Comparison of ENCODE assay signal across 1 cellular context in the genomic region with DNA sequence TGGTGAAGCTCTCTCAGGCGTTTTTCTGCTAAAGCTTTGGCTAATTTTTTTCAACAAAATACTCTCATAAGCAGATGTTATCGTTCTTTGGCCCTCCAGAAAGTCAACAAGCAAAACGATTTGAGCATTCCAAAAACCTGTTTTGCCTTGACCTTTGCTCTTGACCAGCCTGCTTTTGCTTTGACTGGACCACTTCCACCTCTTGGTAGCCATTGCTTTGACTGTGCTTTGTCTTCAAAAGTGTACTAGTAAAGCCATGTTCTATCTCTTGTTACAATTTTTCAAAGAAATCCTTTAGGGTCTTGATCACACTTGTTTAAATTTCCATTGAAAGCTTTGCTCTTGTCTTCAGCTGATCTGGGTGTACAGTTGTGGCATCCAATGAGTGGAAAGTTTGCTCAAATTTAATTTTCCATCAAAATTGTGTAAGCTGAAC.
TF ChIP-seq lines count a peak whose summit lies in the region.

No MANE protein-coding gene starts in this region.

TF ChIP-seq in IMR-90, 13 proteins besides CTCF, POLR2A, EP300 and RAD21:
- TF ChIP-seq MAFK (IDR thresholded peaks at IDR 0.05; ENCODE audit: low read depth, low read length), result no peak
- no peak for TF ChIP-seq MAZ (IDR thresholded peaks at IDR 0.05; ENCODE audit: borderline replicate concordance, low read depth, low read length)
- TF ChIP-seq BHLHE40 (IDR thresholded peaks at IDR 0.05; ENCODE audit: low read depth, low read length), result no peak
- TF ChIP-seq MXI1 (IDR thresholded peaks at IDR 0.05; ENCODE audit: borderline replicate concordance, low read depth, low read length), result no peak
- no peak for TF ChIP-seq RCOR1 (IDR thresholded peaks at IDR 0.05; ENCODE audit: insufficient replicate concordance, low read length)
